In the genomic region with DNA sequence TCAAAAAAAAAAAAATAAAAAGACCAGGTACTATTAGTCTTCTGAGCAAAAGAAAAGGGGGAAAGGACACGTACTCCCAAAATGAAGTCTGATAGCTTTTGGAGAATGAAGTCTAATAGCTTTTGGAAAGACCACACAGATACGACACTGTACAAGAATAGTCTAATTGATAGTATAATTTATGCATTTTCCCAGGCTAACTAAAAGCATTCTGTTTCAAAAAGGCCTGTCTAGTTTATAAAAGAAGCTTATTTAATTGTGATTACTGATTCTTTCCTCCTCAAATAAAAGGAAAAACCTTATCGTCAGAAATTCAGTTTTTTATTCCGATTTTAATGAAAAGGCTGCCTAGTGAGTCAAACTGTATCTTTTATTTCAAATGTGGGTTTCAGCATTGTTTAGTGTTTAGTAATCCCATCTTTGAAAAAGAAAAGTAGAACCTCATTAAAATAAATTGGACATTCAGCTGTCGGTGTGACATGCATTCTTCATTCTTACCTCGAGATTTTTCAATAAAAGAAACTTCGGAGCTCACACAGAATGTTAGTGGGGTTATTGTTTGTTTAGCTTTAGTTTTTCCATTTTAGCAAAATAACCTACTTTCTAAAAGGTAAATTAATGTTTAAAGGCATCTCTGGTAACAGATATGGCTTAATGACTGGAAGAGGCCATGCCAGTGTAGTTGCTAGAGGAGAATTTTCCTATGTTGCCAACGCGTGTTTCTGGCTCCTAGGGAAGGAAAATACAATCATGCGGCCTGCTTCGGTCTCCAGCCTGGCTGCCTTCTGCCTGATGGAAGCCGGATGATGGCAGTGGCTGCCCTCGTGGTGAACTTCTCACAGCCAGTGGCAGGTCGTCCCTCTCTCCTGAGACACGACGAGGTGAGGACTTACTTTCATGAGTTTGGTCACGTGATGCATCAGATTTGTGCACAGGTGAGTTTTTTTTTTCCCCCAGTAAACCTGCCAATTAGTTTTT, we compare ENCODE assay signal across 24 cellular contexts.
DNase-seq lines count a peak whose midpoint lies in the region; ATAC-seq and FAIRE-seq lines count a peak whose summit lies in the region.
"Had no signal": no experiment of that assay in that cellular context is flagged by ENCODE, and none has a peak within 500 bp of the region (broad histone marks: within the 10 kb centered on the region; RNA-seq: fewer than 3 reads in every experiment).

No MANE protein-coding gene starts in this region.

- no peak overlapping the region for H3K4me3 ChIP-seq in H7 (ENCODE audit: insufficient read depth, low read depth, low read length)
- H3K4me3 ChIP-seq: esophagus squamous epithelium, Peyer's patch had no signal

- peak; percentile 58 for FAIRE-seq in frontal cortex (lab: Jason Lieb, UNC)
- FAIRE-seq: GM12891, small intestine had no signal

- peaks cover 16% of the 10 kb centered on the region for H3K36me3 ChIP-seq in H7 (replicated peaks; ENCODE audit: control insufficient read depth, insufficient read depth, low read length)

- DNase-seq in Ammon's horn (ENCODE audit: low spot score) (peak; percentile 85), amygdala (lab: John Stamatoyannopoulos, UW) (peak in 37 of 56 donors; percentile 8 to 77 (median 42)), frontal cortex (ENCODE audit: low spot score in 2 of 2) (no peak), nucleus accumbens (lab: John Stamatoyannopoulos, UW) (peak in 47 of 56 donors; percentile 8 to 76 (median 45)), H7 (no peak), NCI-H524 treated with DMSO at 0.1 percent for 48 hours (lab: John Stamatoyannopoulos, UW) (no peak)
- no peak for DNase-seq in stimulated activated naive CD8-positive, alpha-beta T cell treated with anti-CD3 and anti-CD28 coated beads, Interleukin-15, amount 100 ng/mL, for 72 hours
- DNase-seq: 8988T; activated naive CD4-positive, alpha-beta T cell treated with anti-CD3 and anti-CD28 coated beads, Interleukin-2, amount 10 ng/mL, durations not matched to agents 7 days and 5 days; activated T-cell treated with anti-CD3 and anti-CD28 coated beads, Interleukin-2, amount 50 U/mL, for 72 hours; AML-193; DMS79; effector memory CD8-positive, alpha-beta T cell; esophagus squamous epithelium; NCI-H1436; NCI-H2107; nephron progenitor cell; Peyer's patch; small intestine; T-cell had no signal

- H3K27me3 ChIP-seq in H7 (ENCODE audit: control insufficient read depth, insufficient read depth, low read length): no peaks in the 10 kb centered on the region
- H3K27me3 ChIP-seq: esophagus squamous epithelium, Peyer's patch had no signal

- H3K9me3 Mint-ChIP-seq in stimulated activated naive CD8-positive, alpha-beta T cell treated with anti-CD3 and anti-CD28 coated beads, Interleukin-15, amount 100 ng/mL, for 72 hours: peaks cover 8 to 14% of the 10 kb centered on the region in 2 donors
- H3K9me3 Mint-ChIP-seq: effector memory CD8-positive, alpha-beta T cell; nephron progenitor cell; stimulated activated memory B cell treated with anti-CD40 and anti-IgM and Interleukin-4, amounts not matched to agents 10 μg/mL and 1 μg/mL and 100 μg/mL, for 72 hours had no signal

- H3K4me1 Mint-ChIP-seq in stimulated activated naive CD8-positive, alpha-beta T cell treated with anti-CD3 and anti-CD28 coated beads, Interleukin-15, amount 100 ng/mL, for 72 hours: peaks cover 18% of the 10 kb centered on the region
- H3K4me1 Mint-ChIP-seq: nephron progenitor cell had no signal

- H3K4me3 Mint-ChIP-seq in stimulated activated naive CD8-positive, alpha-beta T cell treated with anti-CD3 and anti-CD28 coated beads, Interleukin-15, amount 100 ng/mL, for 72 hours: no peak overlapping the region
- H3K4me3 Mint-ChIP-seq: activated naive CD4-positive, alpha-beta T cell treated with anti-CD3 and anti-CD28 coated beads, Interleukin-2, amount 10 ng/mL, durations not matched to agents 7 days and 5 days; activated T-cell treated with anti-CD3 and anti-CD28 coated beads, Interleukin-2, amount 50 U/mL, for 72 hours; effector memory CD8-positive, alpha-beta T cell; nephron progenitor cell; stimulated activated memory B cell treated with anti-CD40 and anti-IgM and Interleukin-4, amounts not matched to agents 10 μg/mL and 1 μg/mL and 100 μg/mL, for 72 hours; T-cell had no signal

- H3K27me3 Mint-ChIP-seq in stimulated activated naive CD8-positive, alpha-beta T cell treated with anti-CD3 and anti-CD28 coated beads, Interleukin-15, amount 100 ng/mL, for 72 hours: no peaks in the 10 kb centered on the region
- H3K27me3 Mint-ChIP-seq: activated naive CD4-positive, alpha-beta T cell treated with anti-CD3 and anti-CD28 coated beads, Interleukin-2, amount 10 ng/mL, durations not matched to agents 7 days and 5 days; effector memory CD8-positive, alpha-beta T cell; stimulated activated memory B cell treated with anti-CD40 and anti-IgM and Interleukin-4, amounts not matched to agents 10 μg/mL and 1 μg/mL and 100 μg/mL, for 72 hours; T-cell had no signal

- no peak overlapping the region for H3K27ac Mint-ChIP-seq in stimulated activated naive CD8-positive, alpha-beta T cell treated with anti-CD3 and anti-CD28 coated beads, Interleukin-15, amount 100 ng/mL, for 72 hours
- H3K27ac Mint-ChIP-seq: activated naive CD4-positive, alpha-beta T cell treated with anti-CD3 and anti-CD28 coated beads, Interleukin-2, amount 10 ng/mL, durations not matched to agents 7 days and 5 days; activated T-cell treated with anti-CD3 and anti-CD28 coated beads, Interleukin-2, amount 50 U/mL, for 72 hours; nephron progenitor cell; stimulated activated memory B cell treated with anti-CD40 and anti-IgM and Interleukin-4, amounts not matched to agents 10 μg/mL and 1 μg/mL and 100 μg/mL, for 72 hours; T-cell had no signal

- ATAC-seq in stimulated activated naive CD8-positive, alpha-beta T cell treated with anti-CD3 and anti-CD28 coated beads, Interleukin-15, amount 100 ng/mL, for 72 hours: no peak
- ATAC-seq in HG03108 (IDR thresholded peaks at IDR 0.05; ENCODE audit: unreplicated experiment): no peak
- ATAC-seq: activated T-cell treated with anti-CD3 and anti-CD28 coated beads, Interleukin-2, amount 50 U/mL, for 72 hours; left lobe of liver; stimulated activated memory B cell treated with anti-CD40 and anti-IgM and Interleukin-4, amounts not matched to agents 10 μg/mL and 1 μg/mL and 100 μg/mL, for 72 hours; T-cell had no signal

Comparison
In these comparisons a context has a peak if more than half of its experiments do, and no peak if none do; other contexts are left out.
1. DNase-seq: peak in Ammon's horn (single experiment), amygdala (37 of 56) and nucleus accumbens (47 of 56); none in frontal cortex (0 of 2), stimulated activated naive CD8-positive, alpha-beta T cell treated with anti-CD3 and anti-CD28 coated beads, Interleukin-15, amount 100 ng/mL, for 72 hours (0 of 2), H7 (single experiment) and NCI-H524 treated with DMSO at 0.1 percent for 48 hours (single experiment).